Comparison of ENCODE assay signal across 17 cellular contexts in the genomic region with DNA sequence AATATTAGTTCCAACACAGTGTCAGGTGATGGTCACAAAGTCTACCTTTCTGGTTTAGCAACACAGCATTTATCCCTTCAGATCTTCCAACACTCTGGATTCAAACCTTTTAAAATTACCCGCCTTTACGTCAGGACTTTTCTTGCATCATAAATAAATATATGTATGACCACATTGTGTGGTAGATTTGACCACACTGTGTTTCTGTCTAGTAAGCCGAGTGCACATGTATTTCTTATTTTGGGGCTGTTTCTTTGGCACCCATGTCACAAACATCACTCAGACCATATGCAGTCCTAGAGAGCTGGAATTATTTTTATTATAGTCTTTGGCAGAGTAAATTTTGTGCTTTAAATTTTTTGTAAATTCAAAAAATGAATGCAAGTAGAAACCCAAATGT.
DNase-seq lines count a peak whose midpoint lies in the region; ATAC-seq, FAIRE-seq and TF ChIP-seq lines count a peak whose summit lies in the region.
"Had no signal": no experiment of that assay in that cellular context is flagged by ENCODE, and none has a peak within 500 bp of the region (broad histone marks: within the 10 kb centered on the region; RNA-seq: fewer than 3 reads in every experiment).

No MANE protein-coding gene starts in this region.

- FAIRE-seq in HepG2 (lab: Jason Lieb, UNC) (no peak), GM12878 (lab: Jason Lieb, UNC) (no peak)
- FAIRE-seq: astrocyte had no signal

- no peaks in the 10 kb centered on the region for H3K9me3 ChIP-seq in HepG2 (ENCODE audit: low read length)
- no peaks in the 10 kb centered on the region for H3K9me3 ChIP-seq in right lobe of liver
- no peaks in the 10 kb centered on the region for H3K9me3 ChIP-seq in OCI-LY1 (ENCODE audit: low read length)
- H3K9me3 ChIP-seq in GM12878 (replicated peaks; ENCODE audit: control insufficient read depth, insufficient read depth, low read length), result no peaks in the 10 kb centered on the region
- H3K9me3 ChIP-seq: colonic mucosa had no signal

- TF ChIP-seq POLR2A in HepG2 (IDR thresholded peaks at IDR 0.05; ENCODE audit: insufficient read depth in 1 of 2, low read depth in 2 of 2, low read length in 2 of 2) (no peak), right lobe of liver (IDR thresholded peaks at IDR 0.05) (no peak), GM12878 (IDR thresholded peaks at IDR 0.05; ENCODE audit: low read depth, low read length) (no peak)

- POLR2A ChIA-PET in HepG2 (lab: Yijun Ruan, JAX), result no interaction called here
- POLR2A ChIA-PET in GM12878 (lab: Charles Lee), result interaction anchor here (0.9 kb wide), 1 partner anchor 18 kb away, joined by 4 read pairs; no protein-coding TSS in a partner anchor

- SMC1A ChIA-PET in GM12878 (lab: Charles Lee; ENCODE audit: uncharacterized antibody, unreplicated experiment), result interaction anchor here (1.3 to 3.7 kb wide), 3 partner anchors 11 to 31 kb away, joined by 5 to 19 read pairs (median 7); no protein-coding TSS in a partner anchor

- H3K27me3 Mint-ChIP-seq in stimulated activated naive CD8-positive, alpha-beta T cell treated with anti-CD3 and anti-CD28 coated beads, Interleukin-15, amount 100 ng/mL, for 72 hours, result no peaks in the 10 kb centered on the region

- ATAC-seq in HepG2, result no peak
- ATAC-seq in right lobe of liver, result no peak
- peak; percentile 69 for ATAC-seq in GM12878
- peak; percentile 61 for ATAC-seq in stimulated activated naive CD8-positive, alpha-beta T cell treated with anti-CD3 and anti-CD28 coated beads, Interleukin-15, amount 100 ng/mL, for 72 hours

- H3K36me3 ChIP-seq in HepG2 (replicated peaks in 1 of 2; ENCODE audit: control insufficient read depth in 1 of 2, insufficient read depth in 2 of 2, low read length in 2 of 2) (no peaks in the 10 kb centered on the region), right lobe of liver (no peaks in the 10 kb centered on the region), OCI-LY1 (ENCODE audit: insufficient read depth, low read length) (no peaks in the 10 kb centered on the region), GM12878 (ENCODE audit: control insufficient read depth in 2 of 2, insufficient read depth in 2 of 2, low read length in 1 of 2) (peaks cover 2 to 4% of the 10 kb centered on the region in 2 experiments; a peak in 2 of 4 replicates)
- H3K36me3 ChIP-seq: colonic mucosa had no signal

- TF ChIP-seq EP300 in HepG2 (IDR thresholded peaks at IDR 0.05; ENCODE audit: low read depth in 2 of 2, low read length in 2 of 2) (no peak), HepG2 (CRISPR knock-in tag; IDR thresholded peaks at IDR 0.05; ENCODE audit: borderline replicate concordance) (no peak), GM12878 (IDR thresholded peaks at IDR 0.05; ENCODE audit: borderline replicate concordance in 1 of 2, control insufficient read depth in 1 of 2, low read depth in 2 of 2, low read length in 2 of 2) (no peak)

- no peaks in the 10 kb centered on the region; a peak in 1 of 5 replicates for H3K27me3 ChIP-seq in HepG2 (ENCODE audit: control insufficient read depth in 1 of 2, insufficient read depth in 2 of 2, low read length in 2 of 2)
- H3K27me3 ChIP-seq in right lobe of liver, result no peaks in the 10 kb centered on the region
- H3K27me3 ChIP-seq in OCI-LY1 (ENCODE audit: insufficient read depth, low read length), result no peaks in the 10 kb centered on the region
- no peaks in the 10 kb centered on the region for H3K27me3 ChIP-seq in GM12878 (replicated peaks in 1 of 2; ENCODE audit: control insufficient read depth in 2 of 2, insufficient read depth in 2 of 2, low read length in 1 of 2)
- H3K27me3 ChIP-seq: colonic mucosa had no signal

- no peak for TF ChIP-seq RAD21 in HepG2 (CRISPR knock-in tag; IDR thresholded peaks at IDR 0.05)
- TF ChIP-seq RAD21 in GM12878 (IDR thresholded peaks at IDR 0.05; ENCODE audit: insufficient read depth, low read depth, low read length), result no peak

- H3K9me2 ChIP-seq in OCI-LY1 (ENCODE audit: low read depth, low read length), result no peaks in the 10 kb centered on the region

- H2AFZ ChIP-seq in HepG2 (ENCODE audit: low read length) (no peak overlapping the region), OCI-LY1 (ENCODE audit: low read length) (no peak overlapping the region), GM12878 (ENCODE audit: control insufficient read depth, low read depth, low read length) (no peak overlapping the region)

- peak overlapping the region; percentile 32 to 42 for H3K4me3 Mint-ChIP-seq in stimulated activated naive CD8-positive, alpha-beta T cell treated with anti-CD3 and anti-CD28 coated beads, Interleukin-15, amount 100 ng/mL, for 72 hours
- H3K4me3 Mint-ChIP-seq: nephron progenitor cell had no signal

- no peaks in the 10 kb centered on the region for H3F3A ChIP-seq in OCI-LY1 (ENCODE audit: insufficient read depth, low read length)

- H3K27ac ChIP-seq in HepG2 (ENCODE audit: extremely low read length, insufficient read depth, low read length), result no peak overlapping the region
- H3K27ac ChIP-seq in right lobe of liver, result no peak overlapping the region
- peak overlapping the region; percentile 54 for H3K27ac ChIP-seq in OCI-LY1 (ENCODE audit: low read depth, low read length, poor library complexity, severe bottlenecking)
- no peak overlapping the region for H3K27ac ChIP-seq in GM12878 (ENCODE audit: control insufficient read depth, insufficient read depth)
- H3K27ac ChIP-seq: colonic mucosa had no signal

- H3K4me2 ChIP-seq in HepG2 (ENCODE audit: low read depth, low read length), result no peak overlapping the region
- H3K4me2 ChIP-seq in OCI-LY1 (ENCODE audit: low read length), result no peak overlapping the region; the same call in 1 of the 2 replicates
- no peak overlapping the region for H3K4me2 ChIP-seq in GM12878 (ENCODE audit: control insufficient read depth, insufficient read depth)

- BruUV-seq in HepG2 (replicated peaks; lab: Mats Ljungman, UMichigan) (no TSS peak), GM12878 (replicated peaks; lab: Mats Ljungman, UMichigan) (no TSS peak)

- no peak overlapping the region for H3K4me3 ChIP-seq in HepG2 (replicated peaks in 1 of 3; ENCODE audit: insufficient read depth in 1 of 3, low read depth in 2 of 3, low read length in 3 of 3)
- H3K4me3 ChIP-seq in right lobe of liver, result no peak overlapping the region
- no peak overlapping the region for H3K4me3 ChIP-seq in OCI-LY1 (ENCODE audit: low read depth, low read length, poor library complexity, severe bottlenecking)
- no peak overlapping the region for H3K4me3 ChIP-seq in GM12878
- H3K4me3 ChIP-seq: colonic mucosa had no signal

- H3K4me1 ChIP-seq in HepG2 (ENCODE audit: insufficient read depth, low read length) (no peaks in the 10 kb centered on the region), right lobe of liver (peaks cover 0 to 10% (median 0%) of the 10 kb centered on the region in 4 donors), OCI-LY1 (ENCODE audit: insufficient read depth, low read length, severe bottlenecking) (peaks cover 54% of the 10 kb centered on the region), GM12878 (ENCODE audit: control insufficient read depth, insufficient read depth, low read length) (peaks cover 31% of the 10 kb centered on the region)
- H3K4me1 ChIP-seq: colonic mucosa had no signal

- no peaks in the 10 kb centered on the region for H3K9me3 Mint-ChIP-seq in stimulated activated naive CD8-positive, alpha-beta T cell treated with anti-CD3 and anti-CD28 coated beads, Interleukin-15, amount 100 ng/mL, for 72 hours
- H3K9me3 Mint-ChIP-seq: activated T-cell treated with anti-CD3 and anti-CD28 coated beads, Interleukin-2, amount 50 U/mL, for 4 hours; nephron progenitor cell had no signal

- H3K4me1 Mint-ChIP-seq in stimulated activated naive CD8-positive, alpha-beta T cell treated with anti-CD3 and anti-CD28 coated beads, Interleukin-15, amount 100 ng/mL, for 72 hours, result peaks cover 89% of the 10 kb centered on the region
- H3K4me1 Mint-ChIP-seq: nephron progenitor cell had no signal

- H4K20me1 ChIP-seq in HepG2 (ENCODE audit: insufficient read depth, low read length) (no peaks in the 10 kb centered on the region), OCI-LY1 (ENCODE audit: insufficient read depth, low read length) (no peaks in the 10 kb centered on the region), GM12878 (ENCODE audit: control insufficient read depth, insufficient read depth) (no peaks in the 10 kb centered on the region)

- in situ Hi-C loops in HepG2 (cut with HindIII; ENCODE audit: extremely low pct_ligation_motif_present, low pct_unique_long_range_greater_than_20kb), result no loop called here
- in situ Hi-C loops in GM12878 (cut with MboI), result no loop called here

- TF ChIP-seq CTCF in HepG2 (CRISPR knock-in tag; IDR thresholded peaks at IDR 0.05) (no peak), right lobe of liver (IDR thresholded peaks at IDR 0.05) (no peak), OCI-LY1 (IDR thresholded peaks at IDR 0.05; ENCODE audit: low read length) (no peak), GM12878 (IDR thresholded peaks at IDR 0.05 in 2 of 3, conservative IDR thresholded peaks at IDR 0.05 in 1 of 3; ENCODE audit: control insufficient read depth in 2 of 3, extremely low read depth in 1 of 3, insufficient read depth in 1 of 3, low read depth in 3 of 3, low read length in 3 of 3) (no peak)

- no peaks in the 10 kb centered on the region for H3K79me2 ChIP-seq in HepG2 (ENCODE audit: insufficient read depth, low read length)
- no peaks in the 10 kb centered on the region for H3K79me2 ChIP-seq in OCI-LY1 (ENCODE audit: insufficient read depth, low read length)
- no peaks in the 10 kb centered on the region for H3K79me2 ChIP-seq in GM12878 (ENCODE audit: control insufficient read depth, insufficient read depth, low read length)

- CTCF ChIA-PET in HepG2 (lab: Yijun Ruan, JAX; ENCODE audit: low intra/inter-chr PET ratio, low total read pairs) (no interaction called here), GM12878 (lab: Yijun Ruan, JAX) (interaction anchor here (0.6 to 2.8 kb wide), 2 partner anchors 29 to 663 kb away, joined by 3 to 13 read pairs; no protein-coding TSS in a partner anchor)

- DNase-seq in HepG2 (ENCODE audit: low spot score) (no peak), right lobe of liver (no peak), GM12878 (ENCODE audit: low read depth, low spot score) (no peak), glomerular visceral epithelial cell (ENCODE audit: extremely low spot score) (no peak), HuH-7 (ENCODE audit: low spot score) (no peak), NCI-H2029 treated with DMSO at 0.1 percent for 48 hours (lab: John Stamatoyannopoulos, UW) (no peak)
- DNase-seq in stimulated activated naive CD8-positive, alpha-beta T cell treated with anti-CD3 and anti-CD28 coated beads, Interleukin-15, amount 100 ng/mL, for 72 hours, result no peak
- DNase-seq: activated T-cell treated with anti-CD3 and anti-CD28 coated beads, Interleukin-2, amount 50 U/mL, for 4 hours; colonic mucosa; DMS79 treated with DMSO at 0.1 percent for 48 hours; erythroblast; MM.1S; NCI-H2107; NCI-H748 treated with DMSO at 0.1 percent for 48 hours; nephron progenitor cell had no signal

- peak overlapping the region; percentile 51 to 59 for H3K27ac Mint-ChIP-seq in stimulated activated naive CD8-positive, alpha-beta T cell treated with anti-CD3 and anti-CD28 coated beads, Interleukin-15, amount 100 ng/mL, for 72 hours
- H3K27ac Mint-ChIP-seq: nephron progenitor cell had no signal

- H3K9ac ChIP-seq in HepG2 (ENCODE audit: insufficient read depth, low read depth, low read length) (no peak overlapping the region), OCI-LY1 (ENCODE audit: low read length) (no peak overlapping the region; the same call in 1 of the 2 replicates), GM12878 (ENCODE audit: control insufficient read depth, insufficient read depth, low read length) (no peak overlapping the region)

- intact Hi-C loops in HepG2 (cut with micrococcal nuclease; ENCODE audit: unreplicated experiment), result no loop called here
- intact Hi-C loops in right lobe of liver (cut with DNase I), result no loop called here
- intact Hi-C loops in GM12878 (cut with micrococcal nuclease; ENCODE audit: unreplicated experiment), result no loop called here

- RAD21 ChIA-PET in GM12878 (lab: Charles Lee; ENCODE audit: unreplicated experiment), result interaction anchor here (3.7 kb wide), 1 partner anchor 25 kb away, joined by 23 read pairs; no protein-coding TSS in a partner anchor

- WGBS in HepG2 (ENCODE audit: low lambda C conversion rate), result 44% methylated on average over 3 of the region's 3 CpGs
- WGBS in right lobe of liver (ENCODE audit: insufficient coverage, low coverage, low lambda C conversion rate, missing lambda C conversion rate), result 80% methylated on average over 3 of the region's 3 CpGs
- WGBS in GM12878 (ENCODE audit: insufficient coverage, insufficient replicate concordance, low lambda C conversion rate, missing lambda C conversion rate), result 56% methylated on average over 3 of the region's 3 CpGs

Comparison
In these comparisons a context has a peak if more than half of its experiments do, and no peak if none do; other contexts are left out.
1. ATAC-seq: peak in GM12878 (single experiment) and stimulated activated naive CD8-positive, alpha-beta T cell treated with anti-CD3 and anti-CD28 coated beads, Interleukin-15, amount 100 ng/mL, for 72 hours (single experiment); none in HepG2 (single experiment) and right lobe of liver (0 of 4).